In the genomic region with DNA sequence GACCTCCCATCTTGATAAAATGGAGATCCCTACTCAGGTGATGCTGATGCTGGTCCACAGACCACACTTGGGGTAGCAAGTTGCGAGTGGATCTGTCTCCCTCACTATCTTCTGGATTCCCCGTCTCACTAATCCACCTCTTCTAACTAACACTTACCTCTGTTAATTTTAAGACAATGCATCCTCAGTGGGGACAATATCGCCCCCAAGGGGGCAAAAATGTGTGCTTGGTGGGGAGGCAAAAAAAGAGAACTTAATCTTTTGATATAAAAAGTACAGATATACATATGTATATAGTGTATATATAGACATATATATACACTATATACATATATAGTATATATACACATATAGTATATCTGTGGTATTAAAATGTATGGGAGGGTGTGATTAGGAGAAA, we compare ENCODE assay signal across 24 cellular contexts. TPM values are rescaled to one million over a fixed set of nuclear protein-coding genes. Genes with fewer than 3 reads are reported as not detected.
DNase-seq lines count a peak whose midpoint lies in the region; ATAC-seq and TF ChIP-seq lines count a peak whose summit lies in the region.
"Had no signal": no experiment of that assay in that cellular context is flagged by ENCODE, and none has a peak within 500 bp of the region (broad histone marks: within the 10 kb centered on the region; RNA-seq: fewer than 3 reads in every experiment).

No MANE protein-coding gene starts in this region.

- H3K27me3 ChIP-seq in DOHH2 (ENCODE audit: control insufficient read depth, low read length) = peaks cover 4% of the 10 kb centered on the region; the same call in 1 of the 2 replicates
- peaks cover 55% of the 10 kb centered on the region for H3K27me3 ChIP-seq in foreskin keratinocyte
- H3K27me3 ChIP-seq: adrenal gland, right atrium auricular region had no signal

- no peaks in the 10 kb centered on the region for H3K9me2 ChIP-seq in DOHH2 (replicated peaks; ENCODE audit: control insufficient read depth, low read length)

- H3K4me3 ChIP-seq in DOHH2 (ENCODE audit: low read length) = no peak overlapping the region
- H3K4me3 ChIP-seq: adrenal gland, MG63, right atrium auricular region had no signal

- H3K36me3 ChIP-seq in DOHH2 (ENCODE audit: control insufficient read depth, low read length) = no peaks in the 10 kb centered on the region
- H3K36me3 ChIP-seq: adrenal gland, MG63, neutrophil, right atrium auricular region had no signal

- H3K4me1 ChIP-seq in DOHH2 (ENCODE audit: control insufficient read depth, low read length) (no peaks in the 10 kb centered on the region), foreskin keratinocyte (no peaks in the 10 kb centered on the region)

- H3K9me3 ChIP-seq in DOHH2 (ENCODE audit: control insufficient read depth, insufficient read depth, low read length) = no peaks in the 10 kb centered on the region
- H3K9me3 ChIP-seq: adrenal gland, MG63, neutrophil, right atrium auricular region had no signal

- H3K79me2 ChIP-seq in DOHH2 (ENCODE audit: control insufficient read depth, low read length) = no peaks in the 10 kb centered on the region

- peak; percentile 20 for DNase-seq in NCI-H2196 (lab: John Stamatoyannopoulos, UW; ENCODE audit: unreplicated experiment)
- no peak for DNase-seq in NCI-H2196 treated with DMSO at 0.1 percent for 48 hours (lab: John Stamatoyannopoulos, UW; ENCODE audit: unreplicated experiment)
- peak; percentile 30 for DNase-seq in RPMI8226
- DNase-seq in foreskin keratinocyte = no peak
- DNase-seq in NCI-H2081 treated with DMSO at 0.1 percent for 48 hours (lab: John Stamatoyannopoulos, UW) = no peak
- DNase-seq: adrenal gland; central memory CD4-positive, alpha-beta T cell; effector CD8-positive, alpha-beta T cell; EL; hippocampal formation; MG63; NCI-H1930; stimulated activated naive CD8-positive, alpha-beta T cell treated with anti-CD3 and anti-CD28 coated beads, Interleukin-15, Interleukin-2, amounts not matched to agents 100 U/mL and 50 U/mL, for 24 hours; T1000; trophoblast cell had no signal

- TF ChIP-seq CTCF in DOHH2 (IDR thresholded peaks at IDR 0.05; ENCODE audit: low read depth, low read length, poor library complexity, severe bottlenecking) (peak; percentile 13), foreskin keratinocyte (conservative IDR thresholded peaks at IDR 0.05) (peak; percentile 44)

- no peaks in the 10 kb centered on the region for H3F3A ChIP-seq in DOHH2 (ENCODE audit: control insufficient read depth, insufficient read depth)

- H3K27ac ChIP-seq in DOHH2 (ENCODE audit: low read depth, low read length) = no peak overlapping the region
- H3K27ac ChIP-seq in foreskin keratinocyte = no peak overlapping the region
- H3K27ac ChIP-seq: adrenal gland, neutrophil, right atrium auricular region had no signal

- no peak overlapping the region for H3K4me2 ChIP-seq in DOHH2 (ENCODE audit: low read length)

- H4K20me1 ChIP-seq in DOHH2 (ENCODE audit: control insufficient read depth, insufficient read depth, low read depth, low read length) = no peaks in the 10 kb centered on the region

- ATAC-seq in foreskin keratinocyte (no peak), HG02938 (IDR thresholded peaks at IDR 0.05; ENCODE audit: unreplicated experiment) (no peak), GM18909 (IDR thresholded peaks at IDR 0.05; ENCODE audit: poor library complexity, unreplicated experiment) (no peak)
- ATAC-seq: activated T-helper 17 cell treated with anti-CD3 and anti-CD28 coated beads, Interleukin-2, amount 50 U/mL, for 72 hours; stimulated activated naive CD8-positive, alpha-beta T cell treated with anti-CD3 and anti-CD28 coated beads, Interleukin-15, Interleukin-2, amounts not matched to agents 100 U/mL and 50 U/mL, for 24 hours had no signal

RNA-seq across cellular contexts. Expression of gene LRFN2, which starts 4.3 kb away (rescaled TPM):
- total RNA-seq in foreskin keratinocyte = not detected in 2 replicates
- polyA plus RNA-seq in foreskin keratinocyte = not detected in 2 replicates
- total RNA-seq: mesothelial cell of epicardium, NCI-H460, right atrium auricular region had no signal
- polyA plus RNA-seq: CD14-positive monocyte had no signal

Comparison
In these comparisons a context has a peak if more than half of its experiments do, and no peak if none do; other contexts are left out.
1. DNase-seq: peak in NCI-H2196 (single experiment) and RPMI8226 (single experiment); none in NCI-H2196 treated with DMSO at 0.1 percent for 48 hours (single experiment), foreskin keratinocyte (0 of 2) and NCI-H2081 treated with DMSO at 0.1 percent for 48 hours (single experiment).